ENCODE assay signal across 8 cellular contexts in the genomic region with DNA sequence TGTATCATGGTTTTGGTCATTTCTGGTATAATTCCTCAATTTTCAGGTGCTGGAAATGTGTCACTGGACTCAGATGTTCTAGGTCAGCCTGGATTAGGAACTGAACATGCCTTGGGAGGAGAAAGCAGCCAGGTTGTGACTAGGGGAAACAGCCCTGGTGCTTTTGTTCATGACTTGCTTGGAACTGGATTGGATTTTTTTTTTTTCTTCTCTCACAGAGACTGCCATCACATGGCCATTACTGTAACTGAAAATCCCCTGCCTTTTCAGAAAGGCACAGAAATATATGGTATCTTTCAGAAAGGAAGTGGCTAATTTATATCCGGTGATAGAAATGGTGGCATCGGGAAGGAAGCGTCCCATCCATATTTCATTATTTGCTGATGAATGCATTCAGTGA. TPM values are rescaled to one million over a fixed set of nuclear protein-coding genes. Genes with fewer than 3 reads are reported as not detected.
DNase-seq lines count a peak whose midpoint lies in the region; ATAC-seq, FAIRE-seq and TF ChIP-seq lines count a peak whose summit lies in the region.

No MANE protein-coding gene starts in this region.

- H3K4me3 ChIP-seq in RWPE2 (ENCODE audit: severe bottlenecking), result no peak overlapping the region
- no peak overlapping the region for H3K4me3 ChIP-seq in skeletal muscle tissue (ENCODE audit: low read length in 3 of 3)

- H3K27ac ChIP-seq in RWPE2 (ENCODE audit: poor library complexity, severe bottlenecking) (no peak overlapping the region), skeletal muscle tissue (ENCODE audit: low read depth, low read length) (peak overlapping the region; percentile 73)

- H3K9ac ChIP-seq in skeletal muscle tissue (ENCODE audit: low read depth in 1 of 3, low read length in 3 of 3), result no peak overlapping the region

- no peaks in the 10 kb centered on the region for H3K27me3 ChIP-seq in RWPE2 (ENCODE audit: insufficient read depth, poor library complexity, severe bottlenecking)
- H3K27me3 ChIP-seq in skeletal muscle tissue (ENCODE audit: control insufficient read depth in 3 of 3, insufficient read depth in 3 of 3, low read length in 3 of 3), result no peaks in the 10 kb centered on the region

- peak; percentile 33; the same call in 1 of the 2 replicates for TF ChIP-seq CTCF in GM12874 (IDR thresholded peaks at IDR 0.05; ENCODE audit: insufficient read depth, low read depth, low read length)
- peak; percentile 31 for TF ChIP-seq CTCF in RWPE2 (IDR thresholded peaks at IDR 0.05; ENCODE audit: poor library complexity, severe bottlenecking)

- peak; percentile 67 for DNase-seq in H4 (ENCODE audit: low spot score)
- DNase-seq in RWPE2 (ENCODE audit: low spot score), result no peak
- DNase-seq in fibroblast of peridontal ligament (ENCODE audit: extremely low read depth), result peak; percentile 65
- DNase-seq in DMS153 (lab: John Stamatoyannopoulos, UW), result no peak
- no peak for DNase-seq in RCC 7860 (ENCODE audit: low spot score)
- DNase-seq in SK-N-DZ (ENCODE audit: low spot score), result no peak

- no peak for FAIRE-seq in RCC 7860 (lab: Jason Lieb, UNC)

- H3K9me3 ChIP-seq in RWPE2 (ENCODE audit: severe bottlenecking), result no peaks in the 10 kb centered on the region
- H3K9me3 ChIP-seq in skeletal muscle tissue (ENCODE audit: control insufficient read depth in 3 of 3, low read length in 3 of 3), result no peaks in the 10 kb centered on the region

- no peak for ATAC-seq in RWPE2 (ENCODE audit: low read depth)

- H3K4me1 ChIP-seq in RWPE2 (ENCODE audit: insufficient read depth, poor library complexity, severe bottlenecking) (peaks cover 11% of the 10 kb centered on the region), skeletal muscle tissue (ENCODE audit: control insufficient read depth in 3 of 3, insufficient read depth in 3 of 3, low read length in 3 of 3) (peaks cover 19 to 57% (median 44%) of the 10 kb centered on the region in 3 donors)

- H3K36me3 ChIP-seq in RWPE2 (ENCODE audit: low read depth) (no peaks in the 10 kb centered on the region), skeletal muscle tissue (ENCODE audit: control insufficient read depth in 3 of 3, insufficient read depth in 3 of 3, low read length in 3 of 3) (no peaks in the 10 kb centered on the region)

RNA-seq across cellular contexts. Expression of a gene that starts 34.6 kb away (rescaled TPM):
- total RNA-seq in H4 (2014; rRNA removed; shearing (Covaris generic)), result 43.8 and 76.4 TPM in 2 replicates
- 325 TPM for total RNA-seq in skeletal muscle tissue
- 69.7 and 73.0 TPM in 2 replicates for polyA plus RNA-seq in SK-N-DZ (2014; cell fraction: cytosol; rRNA removed)
- polyA plus RNA-seq in SK-N-DZ (2014; cell fraction: nucleus; rRNA removed), result 31.8 and 42.9 TPM in 2 replicates

Comparison
In these comparisons a context has a peak if more than half of its experiments do, and no peak if none do; other contexts are left out.
1. DNase-seq: peak in H4 (single experiment) and fibroblast of peridontal ligament (single experiment); none in RWPE2 (single experiment), DMS153 (single experiment), RCC 7860 (single experiment) and SK-N-DZ (single experiment).